ENCODE assay signal across 9 cellular contexts in genomic region chr3:52891164-52891563, GRCh38. TPM values are rescaled to one million over a fixed set of nuclear protein-coding genes. Genes with fewer than 3 reads are reported as not detected.
A peak's percentile ranks its signal among the peaks of the same experiment; 100 is the strongest.
DNase-seq lines count a peak whose midpoint lies in the region; ATAC-seq and TF ChIP-seq lines count a peak whose summit lies in the region.
"Had no signal": no experiment of that assay in that cellular context is flagged by ENCODE, and none has a peak within 500 bp of the region (broad histone marks: within the 10 kb centered on the region; RNA-seq: fewer than 3 reads in every experiment).

No MANE protein-coding gene starts in this region.

- H3K27ac ChIP-seq in substantia nigra (ENCODE audit: low read depth, low read length, poor library complexity, severe bottlenecking) = no peak overlapping the region

- H3K36me3 Mint-ChIP-seq in activated CD8-positive, alpha-beta memory T cell treated with anti-CD3 and anti-CD28 coated beads, Interleukin-2, amount 10 ng/mL, durations not matched to agents 7 days and 5 days = peaks cover 26% of the 10 kb centered on the region
- no peaks in the 10 kb centered on the region for H3K36me3 Mint-ChIP-seq in chondrocyte (ENCODE audit: low read depth)

- peaks cover 60% of the 10 kb centered on the region for H3K4me1 Mint-ChIP-seq in activated CD8-positive, alpha-beta memory T cell treated with anti-CD3 and anti-CD28 coated beads, Interleukin-2, amount 10 ng/mL, durations not matched to agents 7 days and 5 days
- peaks cover 39% of the 10 kb centered on the region for H3K4me1 Mint-ChIP-seq in chondrocyte (ENCODE audit: low read depth)

- peak overlapping the region; percentile 41 for H3K4me3 Mint-ChIP-seq in activated CD8-positive, alpha-beta memory T cell treated with anti-CD3 and anti-CD28 coated beads, Interleukin-2, amount 10 ng/mL, durations not matched to agents 7 days and 5 days
- no peak overlapping the region for H3K4me3 Mint-ChIP-seq in chondrocyte (ENCODE audit: unreplicated experiment)

- TF ChIP-seq CTCF in chondrocyte (IDR thresholded peaks at IDR 0.05) = no peak

- no peaks in the 10 kb centered on the region for H3K9me3 Mint-ChIP-seq in activated CD8-positive, alpha-beta memory T cell treated with anti-CD3 and anti-CD28 coated beads, Interleukin-2, amount 10 ng/mL, durations not matched to agents 7 days and 5 days (ENCODE audit: low read depth)
- no peaks in the 10 kb centered on the region for H3K9me3 Mint-ChIP-seq in chondrocyte (ENCODE audit: low read depth)

- H3K27ac Mint-ChIP-seq in activated CD8-positive, alpha-beta memory T cell treated with anti-CD3 and anti-CD28 coated beads, Interleukin-2, amount 10 ng/mL, durations not matched to agents 7 days and 5 days = peak overlapping the region; percentile 94
- no peak overlapping the region for H3K27ac Mint-ChIP-seq in chondrocyte (ENCODE audit: unreplicated experiment)

- H3K27me3 Mint-ChIP-seq in activated CD8-positive, alpha-beta memory T cell treated with anti-CD3 and anti-CD28 coated beads, Interleukin-2, amount 10 ng/mL, durations not matched to agents 7 days and 5 days = no peaks in the 10 kb centered on the region
- H3K27me3 Mint-ChIP-seq in chondrocyte (ENCODE audit: low read depth) = no peaks in the 10 kb centered on the region

- CTCF ChIA-PET in activated CD8-positive, alpha-beta memory T cell treated with anti-CD3 and anti-CD28 coated beads, Interleukin-2, amount 10 ng/mL, durations not matched to agents 7 days and 5 days (lab: Charles Lee) = interaction anchor here (0.9 to 2.3 kb wide), 2 partner anchors 11 to 183 kb away, joined by 3 to 10 read pairs; no protein-coding TSS in a partner anchor

- DNase-seq in activated CD8-positive, alpha-beta memory T cell treated with anti-CD3 and anti-CD28 coated beads, Interleukin-2, amount 10 ng/mL, durations not matched to agents 7 days and 5 days = peak; percentile 69
- DNase-seq in left kidney (ENCODE audit: low read depth, low spot score) (peak; percentile 23), substantia nigra (lab: John Stamatoyannopoulos, UW) (no peak), chondrocyte (ENCODE audit: low spot score) (no peak)
- DNase-seq in stimulated activated CD8-positive, alpha-beta memory T cell treated with anti-CD3 and anti-CD28 coated beads, Interleukin-7, amount 100 ng/mL, for 24 hours (ENCODE audit: low read depth) = peak; percentile 15
- DNase-seq: NCI-H1048 had no signal

- ATAC-seq in HG02938 (IDR thresholded peaks at IDR 0.05; ENCODE audit: unreplicated experiment) = peak; percentile 37
- ATAC-seq in activated CD8-positive, alpha-beta memory T cell treated with anti-CD3 and anti-CD28 coated beads, Interleukin-2, amount 10 ng/mL, durations not matched to agents 7 days and 5 days = peak; percentile 50
- no peak for ATAC-seq in GM21381 (IDR thresholded peaks at IDR 0.05; ENCODE audit: unreplicated experiment)
- no peak for ATAC-seq in GM21515 (IDR thresholded peaks at IDR 0.05; ENCODE audit: unreplicated experiment)

RNA-seq across cellular contexts. Expression of gene STIMATE, which starts 6.2 kb away (rescaled TPM):
- total RNA-seq in activated CD8-positive, alpha-beta memory T cell treated with anti-CD3 and anti-CD28 coated beads, Interleukin-2, amount 10 ng/mL, durations not matched to agents 7 days and 5 days = 10 to 100 TPM; 43.3 to 47.8 TPM
- total RNA-seq in chondrocyte = 18.7 to 19.0 TPM (median 18.9 TPM) in 3 replicates

RNA-seq across cellular contexts. Expression of gene MUSTN1, which starts 56.3 kb away (rescaled TPM):
- 1 to 10 TPM in 1 of 2 experiments, under 1 TPM in 1; 0.40 to 3.0 TPM for total RNA-seq in activated CD8-positive, alpha-beta memory T cell treated with anti-CD3 and anti-CD28 coated beads, Interleukin-2, amount 10 ng/mL, durations not matched to agents 7 days and 5 days
- 1.4 to 9.2 TPM (median 6.9 TPM) in 3 replicates for total RNA-seq in chondrocyte

Comparison
In these comparisons a context has a peak if more than half of its experiments do, and no peak if none do; other contexts are left out.
1. ATAC-seq: peak in HG02938 (single experiment) and activated CD8-positive, alpha-beta memory T cell treated with anti-CD3 and anti-CD28 coated beads, Interleukin-2, amount 10 ng/mL, durations not matched to agents 7 days and 5 days (single experiment); none in GM21381 (single experiment) and GM21515 (single experiment).
2. DNase-seq: peak in activated CD8-positive, alpha-beta memory T cell treated with anti-CD3 and anti-CD28 coated beads, Interleukin-2, amount 10 ng/mL, durations not matched to agents 7 days and 5 days (single experiment), left kidney (single experiment) and stimulated activated CD8-positive, alpha-beta memory T cell treated with anti-CD3 and anti-CD28 coated beads, Interleukin-7, amount 100 ng/mL, for 24 hours (single experiment); none in substantia nigra (0 of 49) and chondrocyte (single experiment).